In the genomic region with DNA sequence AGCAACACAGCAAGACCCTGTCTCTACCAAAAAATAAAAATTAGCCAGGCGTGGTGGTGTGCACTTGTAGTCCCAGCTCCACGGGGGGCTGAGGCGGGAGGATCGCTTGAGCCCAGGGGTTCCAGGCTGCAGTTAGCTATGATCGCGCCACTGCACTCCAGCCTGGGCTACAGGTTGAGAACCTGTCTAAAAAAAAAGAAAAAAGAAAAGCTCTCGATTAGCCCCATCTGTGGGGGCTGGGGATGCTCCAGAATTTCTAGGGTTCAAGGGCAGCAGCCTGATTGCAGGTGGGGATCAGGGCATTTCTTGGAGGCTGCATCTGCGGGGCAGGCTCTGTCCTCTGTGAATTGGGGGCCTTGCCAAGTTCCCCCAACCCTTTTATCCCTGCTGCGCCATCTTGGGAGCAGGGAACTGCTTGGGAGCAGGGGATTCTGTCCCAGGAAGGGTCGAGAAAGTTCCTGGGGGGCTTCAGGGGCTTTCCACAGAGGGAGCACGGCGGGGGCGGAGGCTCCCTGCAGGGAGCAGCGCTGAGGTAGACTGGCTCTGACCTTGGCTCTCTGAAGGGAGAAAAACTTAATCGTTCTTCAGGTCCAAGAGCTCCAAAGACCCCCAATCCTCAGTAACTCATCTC, we compare ENCODE assay signal across 8 cellular contexts. TPM values are rescaled to one million over a fixed set of nuclear protein-coding genes. Genes with fewer than 3 reads are reported as not detected.
DNase-seq lines count a peak whose midpoint lies in the region; ATAC-seq and TF ChIP-seq lines count a peak whose summit lies in the region.

No MANE protein-coding gene starts in this region.

- no peak for TF ChIP-seq POLR2A in adrenal gland (IDR thresholded peaks at IDR 0.05)

- peak overlapping the region; percentile 43 to 99 (median 82) for H3K4me3 ChIP-seq in adrenal gland
- peak overlapping the region; percentile 99 for H3K4me3 ChIP-seq in thoracic aorta

- WGBS in adrenal gland, 4 donors, result 23 to 32% (median 27%) methylated on average over 10 to 15 of the region's 15 CpGs

- intact Hi-C loops in adrenal gland (cut with DNase I), result loop anchor here in 1 of 2 donors (10.0 kb wide), 1 partner anchor 180 kb away; the partner anchor contains the start of gene SMURF1

- peak in 2 of 7 donors; percentile 30 to 53 for DNase-seq in adrenal gland
- no peak for DNase-seq in thoracic aorta (ENCODE audit: low spot score)

- H3K4me1 ChIP-seq in adrenal gland (replicated peaks in 1 of 2) (peaks cover 24 to 43% of the 10 kb centered on the region in 2 donors), thoracic aorta (ENCODE audit: control insufficient read depth in 1 of 2, low read depth in 2 of 2) (peaks cover 25 to 46% of the 10 kb centered on the region in 2 donors)

- TF ChIP-seq CTCF in adrenal gland (IDR thresholded peaks at IDR 0.05) (no peak), thoracic aorta (IDR thresholded peaks at IDR 0.05) (no peak)

- H3K27ac ChIP-seq in adrenal gland (peak overlapping the region in 4 of 5 donors; percentile 75 to 84 (median 81)), layer of hippocampus (ENCODE audit: low read depth, low read length) (peak overlapping the region; percentile 85), thoracic aorta (peak overlapping the region; percentile 78 to 91)

- ATAC-seq in GM18858 (IDR thresholded peaks at IDR 0.05; ENCODE audit: unreplicated experiment), result peak; percentile 7
- peak; percentile 2 for ATAC-seq in HG03045 (IDR thresholded peaks at IDR 0.05; ENCODE audit: unreplicated experiment)
- no peak for ATAC-seq in thoracic aorta (ENCODE audit: insufficient number of reproducible peaks, low FRiP score, low read depth)
- ATAC-seq in HG02798 (IDR thresholded peaks at IDR 0.05; ENCODE audit: poor library complexity, unreplicated experiment), result no peak
- ATAC-seq in GM19463 (IDR thresholded peaks at IDR 0.05; ENCODE audit: unreplicated experiment), result no peak
- no peak for ATAC-seq in GM21529 (IDR thresholded peaks at IDR 0.05; ENCODE audit: unreplicated experiment)

- H3K9me3 ChIP-seq in adrenal gland (replicated peaks in 1 of 3) (no peaks in the 10 kb centered on the region), thoracic aorta (no peaks in the 10 kb centered on the region)

- H3K36me3 ChIP-seq in adrenal gland (replicated peaks in 1 of 2) (no peaks in the 10 kb centered on the region), thoracic aorta (no peaks in the 10 kb centered on the region)

- H3K27me3 ChIP-seq in adrenal gland (no peaks in the 10 kb centered on the region), layer of hippocampus (ENCODE audit: control insufficient read depth, insufficient read depth, low read length) (no peaks in the 10 kb centered on the region), thoracic aorta (replicated peaks; ENCODE audit: insufficient read depth) (no peaks in the 10 kb centered on the region)

RNA-seq across cellular contexts. Expression of gene ARPC1A, which starts 0.6 kb away (rescaled TPM):
- total RNA-seq in adrenal gland, result 100 to 1,000 TPM; 118 to 156 (median 133) TPM
- polyA plus RNA-seq in adrenal gland, result 100 to 1,000 TPM; 161 to 214 (median 199) TPM
- 10 to 100 TPM; 76.3 to 99.5 TPM for total RNA-seq in thoracic aorta

RNA-seq across cellular contexts. Expression of gene ARPC1B, which starts 49.4 kb away (rescaled TPM):
- 100 to 1,000 TPM in 5 of 8 donors, 10 to 100 TPM in 3; 74.3 to 353 (median 117) TPM for total RNA-seq in adrenal gland
- polyA plus RNA-seq in adrenal gland, result 10 to 100 TPM; 57.2 to 97.9 (median 90.7) TPM
- total RNA-seq in thoracic aorta, result 100 to 1,000 TPM; 266 to 350 TPM

RNA-seq across cellular contexts. Expression of gene MYH16, which starts 52.4 kb away (rescaled TPM):
- total RNA-seq in adrenal gland (not detected), thoracic aorta (not detected)
- under 1 TPM in 1 of 3 donors, not detected in 2; 0.03 TPM for polyA plus RNA-seq in adrenal gland

Comparison
In these comparisons a context has a peak if more than half of its experiments do, and no peak if none do; other contexts are left out.
1. ATAC-seq: peak in GM18858 (single experiment) and HG03045 (single experiment); none in thoracic aorta (single experiment), HG02798 (single experiment), GM19463 (single experiment) and GM21529 (single experiment).
2. Peak in every context shown above with its lines, with median percentiles within 50 percentile points of each other: H3K27ac ChIP-seq.